8 cellular contexts compared by ENCODE assay signal in the genomic region with DNA sequence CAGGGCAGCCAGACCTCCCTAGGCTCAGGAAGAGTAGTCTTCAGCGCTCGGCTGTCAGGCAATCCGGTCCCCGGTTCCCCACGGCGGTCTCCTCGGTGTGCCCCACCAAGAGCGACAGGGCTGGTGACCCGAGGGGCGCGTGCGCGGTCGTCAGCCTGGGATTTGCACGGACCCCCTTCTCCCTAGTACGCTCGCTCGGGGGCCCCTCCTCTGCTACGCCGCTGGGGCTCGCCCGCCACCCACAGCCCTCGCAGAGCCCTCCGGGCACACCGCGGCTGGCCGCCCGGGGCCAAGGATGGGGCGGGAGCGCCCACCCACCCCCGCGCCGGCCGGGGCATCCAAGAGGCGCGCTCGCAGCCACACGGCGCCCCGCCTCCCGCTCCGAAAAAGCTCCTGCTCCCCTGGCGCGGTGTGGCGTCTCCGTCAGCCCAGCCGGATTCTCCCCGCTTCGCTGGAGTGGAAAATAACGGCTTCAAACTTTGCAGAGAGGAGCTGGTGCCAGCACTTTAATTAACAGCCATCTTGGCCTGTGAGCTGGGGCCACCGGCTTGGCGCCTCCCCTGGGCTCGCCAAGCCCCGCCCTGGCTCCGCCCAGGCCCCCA. TPM values are rescaled to one million over a fixed set of nuclear protein-coding genes. Genes with fewer than 3 reads are reported as not detected.
A peak's percentile ranks its signal among the peaks of the same experiment; 100 is the strongest.
DNase-seq lines count a peak whose midpoint lies in the region; ATAC-seq and TF ChIP-seq lines count a peak whose summit lies in the region.

No MANE protein-coding gene starts in this region.

- no peak for ATAC-seq in natural killer cell
- ATAC-seq in natural killer cell treated with Interleukin-12 subunit alpha and Interleukin-12 subunit beta and Interleukin-15 and Interleukin-18, amount 100 ng/mL, for 72 hours, result no peak
- ATAC-seq in activated B cell treated with CpG ODN at 0.5 μM for 24 hours (ENCODE audit: low read depth), result no peak
- ATAC-seq in GM21526 (IDR thresholded peaks at IDR 0.05; ENCODE audit: low FRiP score, unreplicated experiment), result no peak

- peaks cover 36 to 53% of the 10 kb centered on the region in 2 donors for H3K27me3 Mint-ChIP-seq in natural killer cell (ENCODE audit: low read depth in 2 of 2)
- peaks cover 34 to 57% of the 10 kb centered on the region in 2 donors for H3K27me3 Mint-ChIP-seq in natural killer cell treated with Interleukin-12 subunit alpha and Interleukin-12 subunit beta and Interleukin-15 and Interleukin-18, amount 100 ng/mL, for 72 hours
- H3K27me3 Mint-ChIP-seq in activated B cell treated with CpG ODN at 0.5 μM for 24 hours, result peaks cover 32% of the 10 kb centered on the region

- TF ChIP-seq CTCF in natural killer cell (IDR thresholded peaks at IDR 0.05) (no peak), activated B cell treated with CpG ODN at 0.5 μM for 24 hours (IDR thresholded peaks at IDR 0.05) (no peak), foreskin fibroblast (IDR thresholded peaks at IDR 0.05; ENCODE audit: low read depth, low read length) (no peak)

- DNase-seq in natural killer cell (no peak), activated B cell treated with CpG ODN at 0.5 μM for 24 hours (peak; percentile 24), foreskin fibroblast (peak in 1 of 2 donors; percentile 52), posterior cingulate gyrus (peak in 8 of 10 donors; percentile 36 to 92 (median 64)), AML-193 (lab: John Stamatoyannopoulos, UW) (no peak)
- DNase-seq in natural killer cell treated with Interleukin-12 subunit alpha and Interleukin-12 subunit beta and Interleukin-15 and Interleukin-18, amount 100 ng/mL, for 72 hours (ENCODE audit: low spot score), result no peak
- no peak for DNase-seq in stimulated activated CD4-positive, alpha-beta T cell treated with anti-CD3 and anti-CD28 coated beads, Interleukin-1b, Interleukin-23, amount 100 ng/mL, for 48 hours

- H3K36me3 Mint-ChIP-seq in natural killer cell (no peaks in the 10 kb centered on the region), activated B cell treated with CpG ODN at 0.5 μM for 24 hours (ENCODE audit: low read depth) (no peaks in the 10 kb centered on the region)
- H3K36me3 Mint-ChIP-seq in natural killer cell treated with Interleukin-12 subunit alpha and Interleukin-12 subunit beta and Interleukin-15 and Interleukin-18, amount 100 ng/mL, for 72 hours, result no peaks in the 10 kb centered on the region

- H3K4me3 Mint-ChIP-seq in natural killer cell, result peak overlapping the region; percentile 76
- no peak overlapping the region for H3K4me3 Mint-ChIP-seq in natural killer cell treated with Interleukin-12 subunit alpha and Interleukin-12 subunit beta and Interleukin-15 and Interleukin-18, amount 100 ng/mL, for 72 hours
- peak overlapping the region; percentile 78 for H3K4me3 Mint-ChIP-seq in activated B cell treated with CpG ODN at 0.5 μM for 24 hours

- H3K4me3 ChIP-seq in foreskin fibroblast (ENCODE audit: low read depth in 1 of 2, low read length in 2 of 2), result peak overlapping the region; percentile 44 to 57

- CTCF ChIA-PET in activated B cell treated with CpG ODN at 0.5 μM for 24 hours (lab: Charles Lee), result no interaction called here

- H3K9me3 Mint-ChIP-seq in natural killer cell (no peaks in the 10 kb centered on the region), activated B cell treated with CpG ODN at 0.5 μM for 24 hours (no peaks in the 10 kb centered on the region)
- no peaks in the 10 kb centered on the region for H3K9me3 Mint-ChIP-seq in natural killer cell treated with Interleukin-12 subunit alpha and Interleukin-12 subunit beta and Interleukin-15 and Interleukin-18, amount 100 ng/mL, for 72 hours

- intact Hi-C loops in natural killer cell (cut with micrococcal nuclease), result no loop called here
- intact Hi-C loops in activated B cell treated with CpG ODN at 0.5 μM for 24 hours (cut with micrococcal nuclease), result no loop called here
- intact Hi-C loops in posterior cingulate gyrus (cut with DNase I), result no loop called here

- H3K27ac Mint-ChIP-seq in natural killer cell (no peak overlapping the region), activated B cell treated with CpG ODN at 0.5 μM for 24 hours (no peak overlapping the region)
- H3K27ac Mint-ChIP-seq in natural killer cell treated with Interleukin-12 subunit alpha and Interleukin-12 subunit beta and Interleukin-15 and Interleukin-18, amount 100 ng/mL, for 72 hours, result no peak overlapping the region

- POLR2A ChIA-PET in activated B cell treated with CpG ODN at 0.5 μM for 24 hours (lab: Charles Lee), result no interaction called here

- H3K4me1 Mint-ChIP-seq in natural killer cell (peaks cover 18 to 38% of the 10 kb centered on the region in 2 donors), activated B cell treated with CpG ODN at 0.5 μM for 24 hours (peaks cover 37% of the 10 kb centered on the region)
- peaks cover 13 to 24% of the 10 kb centered on the region in 2 donors for H3K4me1 Mint-ChIP-seq in natural killer cell treated with Interleukin-12 subunit alpha and Interleukin-12 subunit beta and Interleukin-15 and Interleukin-18, amount 100 ng/mL, for 72 hours (ENCODE audit: low read depth in 2 of 2)

RNA-seq across cellular contexts. Expression of a gene that starts 2.1 kb away (rescaled TPM):
- total RNA-seq in natural killer cell (not detected), activated B cell treated with CpG ODN at 0.5 μM for 24 hours (not detected in 2 replicates)
- not detected for total RNA-seq in natural killer cell treated with Interleukin-12 subunit alpha and Interleukin-12 subunit beta and Interleukin-15 and Interleukin-18, amount 100 ng/mL, for 72 hours

RNA-seq across cellular contexts. Expression of a gene that starts 22.7 kb away (rescaled TPM):
- total RNA-seq in natural killer cell, result 1 to 10 TPM in 2 of 3 donors, under 1 TPM in 1; 0.53 to 1.3 (median 1.1) TPM
- total RNA-seq in natural killer cell treated with Interleukin-12 subunit alpha and Interleukin-12 subunit beta and Interleukin-15 and Interleukin-18, amount 100 ng/mL, for 72 hours, result 100 to 1,000 TPM in 1 of 2 donors, 10 to 100 TPM in 1; 26.5 to 100 TPM
- 0.49 and 1.7 TPM in 2 replicates for total RNA-seq in activated B cell treated with CpG ODN at 0.5 μM for 24 hours

RNA-seq across cellular contexts. Expression of a gene that starts 54.9 kb away (rescaled TPM):
- total RNA-seq in natural killer cell (not detected), activated B cell treated with CpG ODN at 0.5 μM for 24 hours (not detected in 2 replicates)
- total RNA-seq in natural killer cell treated with Interleukin-12 subunit alpha and Interleukin-12 subunit beta and Interleukin-15 and Interleukin-18, amount 100 ng/mL, for 72 hours, result not detected

Comparison
In these comparisons a context has a peak if more than half of its experiments do, and no peak if none do; other contexts are left out.
1. RNA of a gene that starts 22.7 kb away (total RNA-seq): 26.5 to 100 TPM in natural killer cell treated with Interleukin-12 subunit alpha and Interleukin-12 subunit beta and Interleukin-15 and Interleukin-18, amount 100 ng/mL, for 72 hours; 0.49 to 1.7 TPM in activated B cell treated with CpG ODN at 0.5 μM for 24 hours and 0.53 to 1.3 TPM in natural killer cell; every median in the first group is over 10 times any median in the second.
2. DNase-seq: peak in activated B cell treated with CpG ODN at 0.5 μM for 24 hours (single experiment) and posterior cingulate gyrus (8 of 10); none in natural killer cell (single experiment), natural killer cell treated with Interleukin-12 subunit alpha and Interleukin-12 subunit beta and Interleukin-15 and Interleukin-18, amount 100 ng/mL, for 72 hours (single experiment), AML-193 (0 of 2) and stimulated activated CD4-positive, alpha-beta T cell treated with anti-CD3 and anti-CD28 coated beads, Interleukin-1b, Interleukin-23, amount 100 ng/mL, for 48 hours (single experiment).